ENCODE assay signal across 8 cellular contexts in genomic region chr3:12994607-12995388, GRCh38.
DNase-seq lines count a peak whose midpoint lies in the region; ATAC-seq and TF ChIP-seq lines count a peak whose summit lies in the region.

No MANE protein-coding gene starts in this region.

- no peaks in the 10 kb centered on the region for H3K36me3 ChIP-seq in ES-I3 (ENCODE audit: insufficient read depth, low read length)
- no peaks in the 10 kb centered on the region for H3K36me3 ChIP-seq in KMS-11 (ENCODE audit: insufficient read depth)
- H3K36me3 ChIP-seq in heart left ventricle = no peaks in the 10 kb centered on the region

- DNase-seq in SKM-1 (lab: John Stamatoyannopoulos, UW; ENCODE audit: unreplicated experiment) (peak; percentile 77), heart left ventricle (peak; percentile 90 to 94 (median 92)), posterior cingulate gyrus (peak; percentile 75 to 98 (median 86)), type B pancreatic cell (ENCODE audit: extremely low spot score, unreplicated experiment) (peak; percentile 94)
- DNase-seq in activated naive CD8-positive, alpha-beta T cell treated with anti-CD3 and anti-CD28 coated beads, Interleukin-2, amount 10 ng/mL, durations not matched to agents 7 days and 5 days = peak; percentile 93

- no peaks in the 10 kb centered on the region for H4K20me1 ChIP-seq in KMS-11 (ENCODE audit: insufficient read depth)

- H3K27me3 Mint-ChIP-seq in activated naive CD8-positive, alpha-beta T cell treated with anti-CD3 and anti-CD28 coated beads, Interleukin-2, amount 10 ng/mL, durations not matched to agents 7 days and 5 days = no peaks in the 10 kb centered on the region
- H3K27me3 Mint-ChIP-seq in type B pancreatic cell = peaks cover 38% of the 10 kb centered on the region

- H3K27me3 ChIP-seq in KMS-11 (ENCODE audit: insufficient read depth, low read depth) (no peaks in the 10 kb centered on the region), heart left ventricle (no peaks in the 10 kb centered on the region)

- peak overlapping the region; percentile 54 for H3K4me2 ChIP-seq in KMS-11

- no peaks in the 10 kb centered on the region for H3K9me3 Mint-ChIP-seq in activated naive CD8-positive, alpha-beta T cell treated with anti-CD3 and anti-CD28 coated beads, Interleukin-2, amount 10 ng/mL, durations not matched to agents 7 days and 5 days
- H3K9me3 Mint-ChIP-seq in type B pancreatic cell = no peaks in the 10 kb centered on the region

- 0 to 1% (median 0%) methylated on average over 24 to 58 of the region's 58 CpGs for WGBS in heart left ventricle, 4 donors

- TF ChIP-seq POLR2A in heart left ventricle (IDR thresholded peaks at IDR 0.05) = peak in 1 of 2 donors; percentile 61

- peak overlapping the region; percentile 41 for H3K27ac Mint-ChIP-seq in activated naive CD8-positive, alpha-beta T cell treated with anti-CD3 and anti-CD28 coated beads, Interleukin-2, amount 10 ng/mL, durations not matched to agents 7 days and 5 days
- peak overlapping the region; percentile 88 for H3K27ac Mint-ChIP-seq in type B pancreatic cell

- H3K4me3 ChIP-seq in KMS-11 (IDR thresholded peaks at IDR 0.05; ENCODE audit: insufficient read depth, low read depth, low read length) (no peak overlapping the region), heart left ventricle (peak overlapping the region; percentile 48 to 94 (median 84))

- 0 out of 2 replicates have a peak overlapping the region, but pooled peaks have one; percentile 14 for H2AFZ ChIP-seq in KMS-11 (ENCODE audit: low read depth)

- H3K4me3 Mint-ChIP-seq in activated naive CD8-positive, alpha-beta T cell treated with anti-CD3 and anti-CD28 coated beads, Interleukin-2, amount 10 ng/mL, durations not matched to agents 7 days and 5 days = peak overlapping the region; percentile 82
- H3K4me3 Mint-ChIP-seq in type B pancreatic cell = peak overlapping the region; percentile 93

- H3K4me1 Mint-ChIP-seq in activated naive CD8-positive, alpha-beta T cell treated with anti-CD3 and anti-CD28 coated beads, Interleukin-2, amount 10 ng/mL, durations not matched to agents 7 days and 5 days = peaks cover 20% of the 10 kb centered on the region
- H3K4me1 Mint-ChIP-seq in type B pancreatic cell (ENCODE audit: unreplicated experiment) = peaks cover 15% of the 10 kb centered on the region

- H3K36me3 Mint-ChIP-seq in activated naive CD8-positive, alpha-beta T cell treated with anti-CD3 and anti-CD28 coated beads, Interleukin-2, amount 10 ng/mL, durations not matched to agents 7 days and 5 days = peaks cover 22% of the 10 kb centered on the region
- H3K36me3 Mint-ChIP-seq in type B pancreatic cell = no peaks in the 10 kb centered on the region

- no peaks in the 10 kb centered on the region for H3K9me3 ChIP-seq in ES-I3 (ENCODE audit: control insufficient read depth, insufficient read depth, low read length)
- H3K9me3 ChIP-seq in heart left ventricle = peaks cover 0 to under 1% (median 0%) of the 10 kb centered on the region in 12 donors

- peak; percentile 58 for TF ChIP-seq CTCF in KMS-11 (conservative IDR thresholded peaks at IDR 0.05; ENCODE audit: low read depth, low read length)
- peak; percentile 87 to 98 (median 94) for TF ChIP-seq CTCF in heart left ventricle (IDR thresholded peaks at IDR 0.05)
- peak; percentile 97 for TF ChIP-seq CTCF in type B pancreatic cell (conservative IDR thresholded peaks at IDR 0.05)

- H3K4me1 ChIP-seq in ES-I3 (ENCODE audit: insufficient read depth, low read length) (peaks cover 22% of the 10 kb centered on the region), KMS-11 (ENCODE audit: low read depth, poor library complexity, severe bottlenecking) (peaks cover 5% of the 10 kb centered on the region), heart left ventricle (peaks cover 0 to 71% (median 31%) of the 10 kb centered on the region in 12 donors)

- peak overlapping the region; percentile 53 for H3K27ac ChIP-seq in KMS-11
- peak overlapping the region; percentile 68 to 96 (median 94) for H3K27ac ChIP-seq in heart left ventricle

- POLR2A ChIA-PET in activated naive CD8-positive, alpha-beta T cell treated with anti-CD3 and anti-CD28 coated beads, Interleukin-2, amount 10 ng/mL, durations not matched to agents 7 days and 5 days (lab: Charles Lee) = interaction anchor here (1.0 to 2.3 kb wide), 5 partner anchors 13 to 154 kb away, joined by 3 to 8 read pairs (median 4); partner anchors contain the start of gene RPL32

- no peaks in the 10 kb centered on the region for H3K79me2 ChIP-seq in KMS-11 (ENCODE audit: insufficient read depth, low read depth)

- peak; percentile 58 for ATAC-seq in GM21737 (IDR thresholded peaks at IDR 0.05; ENCODE audit: unreplicated experiment)
- ATAC-seq in activated naive CD8-positive, alpha-beta T cell treated with anti-CD3 and anti-CD28 coated beads, Interleukin-2, amount 10 ng/mL, durations not matched to agents 7 days and 5 days (ENCODE audit: low read depth) = peak; percentile 83
- peak; percentile 60 to 78 (median 76) for ATAC-seq in heart left ventricle

- intact Hi-C loops in heart left ventricle (cut with DNase I) = loop anchor here in 3 of 10 donors (1.0 to 10.0 kb wide), 5 partner anchors 62 to 460 kb away; no protein-coding TSS in a partner anchor
- intact Hi-C loops in posterior cingulate gyrus (cut with DNase I) = loop anchor here (5.0 to 10.0 kb wide), 2 partner anchors 97 to 660 kb away; no protein-coding TSS in a partner anchor

- peak overlapping the region; percentile 62; the same call in 1 of the 2 replicates for H3K9ac ChIP-seq in ES-I3 (ENCODE audit: low read depth, low read length)
- H3K9ac ChIP-seq in KMS-11 = peak overlapping the region; percentile 41
